Comparison of ENCODE assay signal across 1 cellular context in the genomic region with DNA sequence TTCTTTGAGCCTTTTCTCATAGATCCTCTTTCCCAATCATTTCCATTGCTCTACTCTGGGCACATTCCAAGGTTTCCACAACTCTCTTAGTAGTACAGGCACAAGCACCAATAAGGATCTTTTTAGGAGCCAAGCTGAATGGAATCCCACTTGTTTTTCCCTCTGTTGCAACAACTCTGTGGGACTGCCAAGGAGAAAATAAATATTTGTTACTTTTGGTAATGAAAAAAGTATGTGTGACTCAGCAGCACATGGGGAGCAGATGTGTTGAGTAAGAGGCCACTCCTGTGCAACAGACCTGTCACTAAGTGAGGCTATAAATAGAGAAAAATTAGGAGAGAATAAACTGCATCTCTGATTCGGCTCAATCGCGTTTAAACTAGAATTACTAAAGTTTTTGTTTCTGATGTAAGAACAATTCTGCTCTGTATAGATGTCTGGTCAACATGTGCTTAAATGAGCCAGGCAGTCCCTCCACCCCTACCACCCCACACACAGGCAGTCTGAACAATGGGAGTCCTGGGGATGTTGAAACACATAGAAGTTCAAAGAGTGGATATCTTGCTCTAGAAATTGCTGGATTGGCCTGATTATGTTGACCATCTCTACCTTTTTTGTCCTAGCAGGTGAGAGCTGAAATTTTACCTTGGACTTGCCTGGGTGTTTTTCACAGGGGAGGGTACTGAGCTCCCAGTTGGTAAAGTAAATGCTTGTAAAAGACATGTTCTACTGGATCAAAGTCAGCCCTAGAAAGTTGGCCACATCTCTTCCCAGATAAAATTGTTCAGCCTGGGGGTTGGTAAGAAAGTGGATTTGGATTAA.
A peak's percentile ranks its signal among the peaks of the same experiment; 100 is the strongest.
TF ChIP-seq lines count a peak whose summit lies in the region.

No MANE protein-coding gene starts in this region.

TF ChIP-seq in A549, 52 proteins besides CTCF, POLR2A, EP300 and RAD21 (continued from another document):
- TF ChIP-seq, protein P1, sequence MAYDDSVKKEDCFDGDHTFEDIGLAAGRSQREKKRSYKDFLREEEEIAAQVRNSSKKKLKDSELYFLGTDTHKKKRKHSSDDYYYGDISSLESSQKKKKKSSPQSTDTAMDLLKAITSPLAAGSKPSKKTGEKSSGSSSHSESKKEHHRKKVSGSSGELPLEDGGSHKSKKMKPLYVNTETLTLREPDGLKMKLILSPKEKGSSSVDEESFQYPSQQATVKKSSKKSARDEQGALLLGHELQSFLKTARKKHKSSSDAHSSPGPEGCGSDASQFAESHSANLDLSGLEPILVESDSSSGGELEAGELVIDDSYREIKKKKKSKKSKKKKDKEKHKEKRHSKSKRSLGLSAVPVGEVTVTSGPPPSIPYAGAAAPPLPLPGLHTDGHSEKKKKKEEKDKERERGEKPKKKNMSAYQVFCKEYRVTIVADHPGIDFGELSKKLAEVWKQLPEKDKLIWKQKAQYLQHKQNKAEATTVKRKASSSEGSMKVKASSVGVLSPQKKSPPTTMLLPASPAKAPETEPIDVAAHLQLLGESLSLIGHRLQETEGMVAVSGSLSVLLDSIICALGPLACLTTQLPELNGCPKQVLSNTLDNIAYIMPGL (CRISPR knock-in tag; IDR thresholded peaks at IDR 0.05; ENCODE audit: borderline replicate concordance), result no peak
- TF ChIP-seq, protein P2, sequence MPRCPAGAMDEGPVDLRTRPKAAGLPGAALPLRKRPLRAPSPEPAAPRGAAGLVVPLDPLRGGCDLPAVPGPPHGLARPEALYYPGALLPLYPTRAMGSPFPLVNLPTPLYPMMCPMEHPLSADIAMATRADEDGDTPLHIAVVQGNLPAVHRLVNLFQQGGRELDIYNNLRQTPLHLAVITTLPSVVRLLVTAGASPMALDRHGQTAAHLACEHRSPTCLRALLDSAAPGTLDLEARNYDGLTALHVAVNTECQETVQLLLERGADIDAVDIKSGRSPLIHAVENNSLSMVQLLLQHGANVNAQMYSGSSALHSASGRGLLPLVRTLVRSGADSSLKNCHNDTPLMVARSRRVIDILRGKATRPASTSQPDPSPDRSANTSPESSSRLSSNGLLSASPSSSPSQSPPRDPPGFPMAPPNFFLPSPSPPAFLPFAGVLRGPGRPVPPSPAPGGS (IDR thresholded peaks at IDR 0.05), result peak; percentile 98; the same call in 2 of the 3 replicates
- TF ChIP-seq POLR2AphosphoS2 (conservative IDR thresholded peaks at IDR 0.05; ENCODE audit: low read length) (no peak), E2F6 (IDR thresholded peaks at IDR 0.05; ENCODE audit: borderline replicate concordance, low read depth) (0 out of 2 replicates have a peak, but pooled peaks have one; percentile 17), SMC3 (IDR thresholded peaks at IDR 0.05) (peak; percentile 44; the same call in 1 of the 3 replicates), MYC (IDR thresholded peaks at IDR 0.05; ENCODE audit: borderline replicate concordance, low read length) (peak; percentile 97), JUNB (IDR thresholded peaks at IDR 0.05) (peak; percentile 97)
